22 cellular contexts compared by ENCODE assay signal in genomic region chr10:72506474-72506873, GRCh38.
DNase-seq lines count a peak whose midpoint lies in the region; ATAC-seq, FAIRE-seq and TF ChIP-seq lines count a peak whose summit lies in the region.
"Had no signal": no experiment of that assay in that cellular context is flagged by ENCODE, and none has a peak within 500 bp of the region (broad histone marks: within the 10 kb centered on the region; RNA-seq: fewer than 3 reads in every experiment).

No MANE protein-coding gene starts in this region.

- no peak overlapping the region for H3K9ac ChIP-seq in GM12878 (ENCODE audit: control insufficient read depth, insufficient read depth, low read length)
- H3K9ac ChIP-seq: BLaER1 treated with 17β-estradiol and CSF1 and Interleukin-3, amounts not matched to agents 10 nM and 100 nM; GM23248 had no signal

- H3K27me3 ChIP-seq in cardiac muscle cell (no peaks in the 10 kb centered on the region), right cardiac atrium (ENCODE audit: control insufficient read depth, insufficient read depth) (no peaks in the 10 kb centered on the region), GM12878 (replicated peaks in 1 of 2; ENCODE audit: control insufficient read depth in 2 of 2, insufficient read depth in 2 of 2, low read length in 1 of 2) (no peaks in the 10 kb centered on the region)
- H3K27me3 ChIP-seq: BE2C; BLaER1 treated with 17β-estradiol and CSF1 and Interleukin-3, amounts not matched to agents 10 nM and 100 nM had no signal

- CTCF ChIA-PET in GM12878 (lab: Yijun Ruan, JAX), result no interaction called here

- H3K4me1 ChIP-seq in cardiac muscle cell (ENCODE audit: low read depth) (peaks cover 21% of the 10 kb centered on the region), right cardiac atrium (ENCODE audit: control insufficient read depth, insufficient read depth, low read length) (no peaks in the 10 kb centered on the region), GM12878 (ENCODE audit: control insufficient read depth, insufficient read depth, low read length) (no peaks in the 10 kb centered on the region)
- H3K4me1 ChIP-seq: A549, BE2C had no signal

- no peak for FAIRE-seq in GM12878 (lab: Jason Lieb, UNC)
- FAIRE-seq in frontal cortex (lab: Jason Lieb, UNC), result peak; percentile 45
- FAIRE-seq: A549, D721Med, GM12892 had no signal

- in situ Hi-C loops in GM12878 (cut with MboI), result no loop called here

- no peak for TF ChIP-seq CTCF in cardiac muscle cell (IDR thresholded peaks at IDR 0.05; ENCODE audit: low read depth, low read length)
- no peak for TF ChIP-seq CTCF in GM12878 (IDR thresholded peaks at IDR 0.05 in 2 of 3, conservative IDR thresholded peaks at IDR 0.05 in 1 of 3; ENCODE audit: control insufficient read depth in 2 of 3, extremely low read depth in 1 of 3, insufficient read depth in 1 of 3, low read depth in 3 of 3, low read length in 3 of 3)

- no TSS peak for BruUV-seq in GM12878 (replicated peaks; lab: Mats Ljungman, UMichigan)

- no peak overlapping the region for H2AFZ ChIP-seq in GM12878 (ENCODE audit: control insufficient read depth, low read depth, low read length)
- H2AFZ ChIP-seq: GM23248 had no signal

- H3K36me3 ChIP-seq in cardiac muscle cell (no peaks in the 10 kb centered on the region), GM12878 (ENCODE audit: control insufficient read depth in 2 of 2, insufficient read depth in 2 of 2, low read length in 1 of 2) (no peaks in the 10 kb centered on the region)
- H3K36me3 ChIP-seq: BE2C had no signal

- TF ChIP-seq EP300 in GM12878 (IDR thresholded peaks at IDR 0.05; ENCODE audit: borderline replicate concordance in 1 of 2, control insufficient read depth in 1 of 2, low read depth in 2 of 2, low read length in 2 of 2), result no peak

- SMC1A ChIA-PET in GM12878 (lab: Charles Lee; ENCODE audit: uncharacterized antibody, unreplicated experiment), result interaction anchor here (1.2 kb wide), 2 partner anchors 12 to 327 kb away, joined by 3 read pairs; no protein-coding TSS in a partner anchor

- H3K9me3 ChIP-seq in cardiac muscle cell (ENCODE audit: low read depth), result no peaks in the 10 kb centered on the region
- H3K9me3 ChIP-seq in right cardiac atrium (ENCODE audit: control insufficient read depth, low read length), result no peaks in the 10 kb centered on the region
- no peaks in the 10 kb centered on the region; the same call in 2 of the 3 replicates for H3K9me3 ChIP-seq in GM12878 (replicated peaks; ENCODE audit: control insufficient read depth, insufficient read depth, low read length)
- H3K9me3 ChIP-seq: BE2C had no signal

- no peak for TF ChIP-seq RAD21 in GM12878 (IDR thresholded peaks at IDR 0.05; ENCODE audit: insufficient read depth, low read depth, low read length)

- intact Hi-C loops in right cardiac atrium (cut with DNase I) (no loop called here), GM12878 (cut with micrococcal nuclease; ENCODE audit: unreplicated experiment) (no loop called here)

- H3K4me3 ChIP-seq in cardiac muscle cell, result no peak overlapping the region
- no peak overlapping the region for H3K4me3 ChIP-seq in right cardiac atrium (ENCODE audit: low read length)
- no peak overlapping the region for H3K4me3 ChIP-seq in GM12878
- H3K4me3 ChIP-seq: A549; BLaER1 treated with 17β-estradiol and CSF1 and Interleukin-3, amounts not matched to agents 10 nM and 100 nM; GM23248 had no signal

- H3K27ac ChIP-seq in cardiac muscle cell (peak overlapping the region; percentile 35), right cardiac atrium (ENCODE audit: low read length) (no peak overlapping the region), GM12878 (ENCODE audit: control insufficient read depth, insufficient read depth) (no peak overlapping the region)
- H3K27ac ChIP-seq: 22Rv1; A549; BLaER1 treated with 17β-estradiol and CSF1 and Interleukin-3, amounts not matched to agents 10 nM and 100 nM; GM23248 had no signal

- ATAC-seq in right cardiac atrium (no peak), GM12878 (no peak)
- ATAC-seq: A549 had no signal

- RAD21 ChIA-PET in GM12878 (lab: Charles Lee; ENCODE audit: unreplicated experiment), result no interaction called here

- H4K20me1 ChIP-seq in GM12878 (ENCODE audit: control insufficient read depth, insufficient read depth), result no peaks in the 10 kb centered on the region
- H4K20me1 ChIP-seq: BLaER1 treated with 17β-estradiol and CSF1 and Interleukin-3, amounts not matched to agents 10 nM and 100 nM had no signal

- H3K79me2 ChIP-seq in GM12878 (ENCODE audit: control insufficient read depth, insufficient read depth, low read length), result no peaks in the 10 kb centered on the region

- H3K4me2 ChIP-seq in GM12878 (ENCODE audit: control insufficient read depth, insufficient read depth), result no peak overlapping the region
- H3K4me2 ChIP-seq: A549; BLaER1 treated with 17β-estradiol and CSF1 and Interleukin-3, amounts not matched to agents 10 nM and 100 nM had no signal

- POLR2A ChIA-PET in GM12878 (lab: Charles Lee), result interaction anchor here (0.7 to 1.0 kb wide), 2 partner anchors 21 to 234 kb away, joined by 3 to 8 read pairs; no protein-coding TSS in a partner anchor

- TF ChIP-seq POLR2A in GM12878 (IDR thresholded peaks at IDR 0.05; ENCODE audit: low read depth, low read length), result no peak

- no peak for DNase-seq in cardiac muscle cell (ENCODE audit: low read depth in 1 of 2, low spot score in 1 of 2)
- DNase-seq in right cardiac atrium, result no peak
- DNase-seq in GM12878 (ENCODE audit: low read depth, low spot score), result no peak
- no peak for DNase-seq in frontal cortex (ENCODE audit: low spot score in 2 of 2)
- DNase-seq in DMS79 treated with DMSO at 0.1 percent for 48 hours (lab: John Stamatoyannopoulos, UW), result no peak
- DNase-seq in activated CD4-positive, alpha-beta T cell treated with anti-CD3 and anti-CD28 coated beads, Interleukin-2, amount 50 U/mL, for 48 hours, result no peak
- DNase-seq: ACHN; AML-193; BE2C; CD4-positive, alpha-beta T cell; CD8-positive, alpha-beta memory T cell; DMS 273 treated with DMSO at 0.1 percent for 48 hours; DMS79; GF-D8; GM23248; H7; HCEC 1CT had no signal

TF ChIP-seq in GM12878, 131 proteins besides CTCF, POLR2A, EP300 and RAD21:
- TF ChIP-seq TCF7 (IDR thresholded peaks at IDR 0.05; ENCODE audit: borderline replicate concordance), result no peak
- TF ChIP-seq ATF7 (IDR thresholded peaks at IDR 0.05; ENCODE audit: low read depth), result peak; percentile 34; the same call in 1 of the 2 replicates
- TF ChIP-seq JUNB (IDR thresholded peaks at IDR 0.05), result no peak
